ENCODE assay signal across 1 cellular context in the genomic region with DNA sequence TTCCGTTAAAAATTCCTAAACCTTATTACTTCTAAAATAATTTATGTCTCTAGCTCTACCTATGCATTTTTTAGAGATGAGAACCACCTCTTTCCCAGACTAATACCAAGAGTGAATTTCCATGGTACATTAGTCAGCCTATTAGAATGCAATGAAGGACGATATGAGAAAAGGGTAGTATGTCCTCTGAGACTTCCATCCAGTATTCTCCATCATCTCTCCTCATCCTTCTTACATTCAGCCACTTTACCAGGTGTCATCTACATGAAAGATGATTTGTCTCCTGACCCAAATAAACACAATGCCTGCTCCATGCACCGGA.
TF ChIP-seq lines count a peak whose summit lies in the region.

No MANE protein-coding gene starts in this region.

TF ChIP-seq in IMR-90, 13 proteins besides CTCF, POLR2A, EP300 and RAD21:
- TF ChIP-seq SMC3 (IDR thresholded peaks at IDR 0.05; ENCODE audit: low read depth, low read length) = no peak
- no peak for TF ChIP-seq FOS (IDR thresholded peaks at IDR 0.05; ENCODE audit: low read depth, low read length)
- no peak for TF ChIP-seq CHD1 (IDR thresholded peaks at IDR 0.05; ENCODE audit: low read depth, low read length)
- TF ChIP-seq BHLHE40 (IDR thresholded peaks at IDR 0.05; ENCODE audit: low read depth, low read length) = no peak
- TF ChIP-seq, protein P1, sequence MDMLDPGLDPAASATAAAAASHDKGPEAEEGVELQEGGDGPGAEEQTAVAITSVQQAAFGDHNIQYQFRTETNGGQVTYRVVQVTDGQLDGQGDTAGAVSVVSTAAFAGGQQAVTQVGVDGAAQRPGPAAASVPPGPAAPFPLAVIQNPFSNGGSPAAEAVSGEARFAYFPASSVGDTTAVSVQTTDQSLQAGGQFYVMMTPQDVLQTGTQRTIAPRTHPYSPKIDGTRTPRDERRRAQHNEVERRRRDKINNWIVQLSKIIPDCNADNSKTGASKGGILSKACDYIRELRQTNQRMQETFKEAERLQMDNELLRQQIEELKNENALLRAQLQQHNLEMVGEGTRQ (IDR thresholded peaks at IDR 0.05; ENCODE audit: low read depth, low read length) = no peak
- TF ChIP-seq, protein P2, sequence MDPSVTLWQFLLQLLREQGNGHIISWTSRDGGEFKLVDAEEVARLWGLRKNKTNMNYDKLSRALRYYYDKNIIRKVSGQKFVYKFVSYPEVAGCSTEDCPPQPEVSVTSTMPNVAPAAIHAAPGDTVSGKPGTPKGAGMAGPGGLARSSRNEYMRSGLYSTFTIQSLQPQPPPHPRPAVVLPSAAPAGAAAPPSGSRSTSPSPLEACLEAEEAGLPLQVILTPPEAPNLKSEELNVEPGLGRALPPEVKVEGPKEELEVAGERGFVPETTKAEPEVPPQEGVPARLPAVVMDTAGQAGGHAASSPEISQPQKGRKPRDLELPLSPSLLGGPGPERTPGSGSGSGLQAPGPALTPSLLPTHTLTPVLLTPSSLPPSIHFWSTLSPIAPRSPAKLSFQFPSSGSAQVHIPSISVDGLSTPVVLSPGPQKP (IDR thresholded peaks at IDR 0.05; ENCODE audit: borderline replicate concordance, low read depth, low read length) = no peak
- TF ChIP-seq RFX5 (IDR thresholded peaks at IDR 0.05; ENCODE audit: low read depth, low read length) = no peak
- no peak for TF ChIP-seq RCOR1 (IDR thresholded peaks at IDR 0.05; ENCODE audit: insufficient replicate concordance, low read length)
- no peak for TF ChIP-seq CEBPB (IDR thresholded peaks at IDR 0.05; ENCODE audit: low read depth, low read length)
- TF ChIP-seq MAFK (IDR thresholded peaks at IDR 0.05; ENCODE audit: low read depth, low read length) = no peak
- TF ChIP-seq NFE2L2 (IDR thresholded peaks at IDR 0.05; ENCODE audit: low read depth, low read length) = no peak
- no peak for TF ChIP-seq MAZ (IDR thresholded peaks at IDR 0.05; ENCODE audit: borderline replicate concordance, low read depth, low read length)
- no peak for TF ChIP-seq MXI1 (IDR thresholded peaks at IDR 0.05; ENCODE audit: borderline replicate concordance, low read depth, low read length)
